In genomic region chr7:17661982-17662585, GRCh38 we compare ENCODE assay signal across 13 cellular contexts.
A peak's percentile ranks its signal among the peaks of the same experiment; 100 is the strongest.
DNase-seq lines count a peak whose midpoint lies in the region; ATAC-seq and TF ChIP-seq lines count a peak whose summit lies in the region.
"Had no signal": no experiment of that assay in that cellular context is flagged by ENCODE, and none has a peak within 500 bp of the region (broad histone marks: within the 10 kb centered on the region; RNA-seq: fewer than 3 reads in every experiment).

No MANE protein-coding gene starts in this region.

- in situ Hi-C loops in SK-MEL-5 (cut with HindIII; ENCODE audit: low pct_unique_long_range_greater_than_20kb, low sequenced_read_pairs): no loop called here

- H3K4me3 ChIP-seq in BLaER1 treated with 17β-estradiol and CSF1 and Interleukin-3, amounts not matched to agents 10 nM and 100 nM: no peak overlapping the region
- H3K4me3 ChIP-seq in epithelial cell of esophagus (ENCODE audit: low read length) (no peak overlapping the region), mesodermal cell (ENCODE audit: extremely low read depth, insufficient read depth, low read length, poor library complexity, severe bottlenecking) (no peak overlapping the region)
- H3K4me3 ChIP-seq: lung had no signal

- peak overlapping the region in 8 of 11 experiments; percentile 17 to 77 (median 60); a peak in 14 of 22 replicates for H3K4me2 ChIP-seq in BLaER1 treated with 17β-estradiol and CSF1 and Interleukin-3, amounts not matched to agents 10 nM and 100 nM

- no peak for ATAC-seq in GM21367 (IDR thresholded peaks at IDR 0.05; ENCODE audit: unreplicated experiment)
- no peak for ATAC-seq in HG02610 (IDR thresholded peaks at IDR 0.05; ENCODE audit: unreplicated experiment)

- no peak for TF ChIP-seq CTCF in epithelial cell of esophagus (IDR thresholded peaks at IDR 0.05; ENCODE audit: insufficient read depth, low read depth, low read length, missing control alignments)

- H3K36me3 ChIP-seq in BLaER1 treated with 17β-estradiol and CSF1 and Interleukin-3, amounts not matched to agents 10 nM and 100 nM: no peaks in the 10 kb centered on the region
- H3K36me3 ChIP-seq in mesodermal cell (ENCODE audit: control insufficient read depth, insufficient read depth, low read length): no peaks in the 10 kb centered on the region

- peaks cover 2 to 22% (median 14%) of the 10 kb centered on the region in 10 experiments; a peak in 18 of 20 replicates for H3K4me1 ChIP-seq in BLaER1 treated with 17β-estradiol and CSF1 and Interleukin-3, amounts not matched to agents 10 nM and 100 nM
- H3K4me1 ChIP-seq in mesodermal cell (ENCODE audit: control insufficient read depth, insufficient read depth, low read length, poor library complexity, severe bottlenecking): peaks cover 21% of the 10 kb centered on the region

- H3K27me3 ChIP-seq in BLaER1 treated with 17β-estradiol and CSF1 and Interleukin-3, amounts not matched to agents 10 nM and 100 nM: no peaks in the 10 kb centered on the region

- H4K20me1 ChIP-seq in BLaER1 treated with 17β-estradiol and CSF1 and Interleukin-3, amounts not matched to agents 10 nM and 100 nM: no peaks in the 10 kb centered on the region

- peak; percentile 55 for DNase-seq in SK-MEL-5 (ENCODE audit: low read depth, low spot score)
- DNase-seq in epithelial cell of esophagus (ENCODE audit: low read depth): peak; percentile 76
- no peak for DNase-seq in OCI-M2 (lab: John Stamatoyannopoulos, UW; ENCODE audit: unreplicated experiment)
- DNase-seq in activated effector memory CD4-positive, alpha-beta T cell treated with anti-CD3 and anti-CD28 coated beads, Interleukin-2, amount 50 U/mL, for 16 hours: no peak
- DNase-seq: central memory CD4-positive, alpha-beta T cell; occipital lobe; stimulated activated CD4-positive, alpha-beta T cell treated with anti-CD3 and anti-CD28 coated beads, Interleukin-12 subunit alpha, Interleukin-12 subunit beta, amount 100 ng/mL, for 4 hours; substantia nigra had no signal

- no peak overlapping the region for H3K9ac ChIP-seq in BLaER1 treated with 17β-estradiol and CSF1 and Interleukin-3, amounts not matched to agents 10 nM and 100 nM

- no peak overlapping the region for H3K27ac ChIP-seq in BLaER1 treated with 17β-estradiol and CSF1 and Interleukin-3, amounts not matched to agents 10 nM and 100 nM
- H3K27ac ChIP-seq in mesodermal cell (ENCODE audit: low read depth, low read length, severe bottlenecking): peak overlapping the region; percentile 92

- H3K9me3 ChIP-seq in BLaER1 treated with 17β-estradiol and CSF1 and Interleukin-3, amounts not matched to agents 10 nM and 100 nM (replicated peaks in 1 of 11): peaks cover 0 to 17% (median 10%) of the 10 kb centered on the region in 11 experiments; a peak in 12 of 22 replicates
- no peaks in the 10 kb centered on the region for H3K9me3 ChIP-seq in mesodermal cell (ENCODE audit: control insufficient read depth, low read length)

- WGBS in mesodermal cell (ENCODE audit: insufficient coverage in 2 of 2), 2 experiments: 0 to 30% methylated on average over 1 to 2 of the region's 3 CpGs

Comparison
In these comparisons a context has a peak if more than half of its experiments do, and no peak if none do; other contexts are left out.
1. DNase-seq: peak in SK-MEL-5 (single experiment) and epithelial cell of esophagus (single experiment); none in OCI-M2 (single experiment) and activated effector memory CD4-positive, alpha-beta T cell treated with anti-CD3 and anti-CD28 coated beads, Interleukin-2, amount 50 U/mL, for 16 hours (single experiment).